8 cellular contexts compared by ENCODE assay signal in genomic region chr15:41513282-41514227, GRCh38.
DNase-seq lines count a peak whose midpoint lies in the region; ATAC-seq and TF ChIP-seq lines count a peak whose summit lies in the region.

TSS of gene LTK (minus strand) at chr15:41513827. CDS start at chr15:41513709, 118 bp downstream.

- peaks cover 6% of the 10 kb centered on the region for H3K27me3 Mint-ChIP-seq in activated naive CD4-positive, alpha-beta T cell treated with anti-CD3 and anti-CD28 coated beads, Interleukin-2, amount 50 U/mL, for 24 hours
- H3K27me3 Mint-ChIP-seq in stimulated activated naive CD8-positive, alpha-beta T cell treated with anti-CD3 and anti-CD28 coated beads, Interleukin-15, amount 100 ng/mL, for 72 hours, result peaks cover 42% of the 10 kb centered on the region

- H3K27ac Mint-ChIP-seq in activated naive CD4-positive, alpha-beta T cell treated with anti-CD3 and anti-CD28 coated beads, Interleukin-2, amount 50 U/mL, for 24 hours, result no peak within 1 kb of the TSS
- peak within 1 kb of the TSS in 1 of 2 donors; percentile 83 for H3K27ac Mint-ChIP-seq in stimulated activated naive CD8-positive, alpha-beta T cell treated with anti-CD3 and anti-CD28 coated beads, Interleukin-15, amount 100 ng/mL, for 72 hours

- H3K4me1 Mint-ChIP-seq in activated naive CD4-positive, alpha-beta T cell treated with anti-CD3 and anti-CD28 coated beads, Interleukin-2, amount 50 U/mL, for 24 hours, result peaks cover 23% of the 10 kb centered on the region
- H3K4me1 Mint-ChIP-seq in stimulated activated naive CD8-positive, alpha-beta T cell treated with anti-CD3 and anti-CD28 coated beads, Interleukin-15, amount 100 ng/mL, for 72 hours, result peaks cover 28% of the 10 kb centered on the region

- H3K27me3 ChIP-seq in HL-60 (ENCODE audit: insufficient read depth, poor library complexity, severe bottlenecking), result peaks cover 16% of the 10 kb centered on the region

- no peak within 1 kb of the TSS for H3K27ac ChIP-seq in HL-60 (replicated peaks)

- H3K9me3 Mint-ChIP-seq in activated naive CD4-positive, alpha-beta T cell treated with anti-CD3 and anti-CD28 coated beads, Interleukin-2, amount 50 U/mL, for 24 hours, result no peaks in the 10 kb centered on the region
- H3K9me3 Mint-ChIP-seq in stimulated activated naive CD8-positive, alpha-beta T cell treated with anti-CD3 and anti-CD28 coated beads, Interleukin-15, amount 100 ng/mL, for 72 hours, result no peaks in the 10 kb centered on the region

- DNase-seq in AG08396 (ENCODE audit: low spot score) (peak; percentile 52), HL-60 (ENCODE audit: low read depth in 1 of 2, low spot score in 1 of 2) (no peak), islet precursor cell (peak; percentile 83), NCI-H1930 (lab: John Stamatoyannopoulos, UW) (no peak), NCI-H510A (lab: John Stamatoyannopoulos, UW) (no peak)
- DNase-seq in stimulated activated naive CD8-positive, alpha-beta T cell treated with anti-CD3 and anti-CD28 coated beads, Interleukin-15, amount 100 ng/mL, for 72 hours, result peak in 1 of 2 donors; percentile 31
- no peak for DNase-seq in stimulated activated CD4-positive, alpha-beta T cell treated with anti-CD3 and anti-CD28 coated beads, Interleukin-4, amount 100 ng/mL, for 24 hours

- peak within 1 kb of the TSS; percentile 81 for H3K4me3 Mint-ChIP-seq in activated naive CD4-positive, alpha-beta T cell treated with anti-CD3 and anti-CD28 coated beads, Interleukin-2, amount 50 U/mL, for 24 hours
- H3K4me3 Mint-ChIP-seq in stimulated activated naive CD8-positive, alpha-beta T cell treated with anti-CD3 and anti-CD28 coated beads, Interleukin-15, amount 100 ng/mL, for 72 hours, result peak within 1 kb of the TSS; percentile 68 to 90

- ATAC-seq in stimulated activated naive CD8-positive, alpha-beta T cell treated with anti-CD3 and anti-CD28 coated beads, Interleukin-15, amount 100 ng/mL, for 72 hours, result peak; percentile 52

- H3K36me3 Mint-ChIP-seq in activated naive CD4-positive, alpha-beta T cell treated with anti-CD3 and anti-CD28 coated beads, Interleukin-2, amount 50 U/mL, for 24 hours, result peaks cover 2% of the 10 kb centered on the region

- no peak for TF ChIP-seq CTCF in HL-60 (IDR thresholded peaks at IDR 0.05; ENCODE audit: insufficient read depth, low read length)

- H3K4me3 ChIP-seq in HL-60 (replicated peaks; ENCODE audit: insufficient read depth, low read length), result peak within 1 kb of the TSS; percentile 30

Comparison
In these comparisons a context has a peak if more than half of its experiments do, and no peak if none do; other contexts are left out.
1. DNase-seq: peak in AG08396 (single experiment) and islet precursor cell (single experiment); none in HL-60 (0 of 2), NCI-H1930 (0 of 2), stimulated activated CD4-positive, alpha-beta T cell treated with anti-CD3 and anti-CD28 coated beads, Interleukin-4, amount 100 ng/mL, for 24 hours (single experiment) and NCI-H510A (single experiment).